In genomic region chr2:65017335-65017734, GRCh38 we compare ENCODE assay signal across 11 cellular contexts. TPM values are rescaled to one million over a fixed set of nuclear protein-coding genes. Genes with fewer than 3 reads are reported as not detected.
DNase-seq lines count a peak whose midpoint lies in the region; ATAC-seq and TF ChIP-seq lines count a peak whose summit lies in the region.
"Had no signal": no experiment of that assay in that cellular context is flagged by ENCODE, and none has a peak within 500 bp of the region (broad histone marks: within the 10 kb centered on the region; RNA-seq: fewer than 3 reads in every experiment).

No MANE protein-coding gene starts in this region.

- H3K9me3 ChIP-seq in adrenal gland (replicated peaks in 1 of 3) (no peaks in the 10 kb centered on the region), transverse colon (no peaks in the 10 kb centered on the region), stomach (no peaks in the 10 kb centered on the region)

- H3K36me3 ChIP-seq in adrenal gland (replicated peaks in 1 of 2) (peaks cover 0 to 70% of the 10 kb centered on the region in 2 donors), transverse colon (peaks cover 0 to 12% (median 0%) of the 10 kb centered on the region in 4 donors), stomach (peaks cover 13 to 82% (median 76%) of the 10 kb centered on the region in 4 donors)

- H3K4me3 ChIP-seq in adrenal gland (no peak overlapping the region), transverse colon (no peak overlapping the region), stomach (no peak overlapping the region)

- H3K27me3 ChIP-seq in adrenal gland (no peaks in the 10 kb centered on the region), transverse colon (no peaks in the 10 kb centered on the region), stomach (no peaks in the 10 kb centered on the region)

- H3K27ac ChIP-seq in adrenal gland (peak overlapping the region in 4 of 5 donors; percentile 2 to 69 (median 58)), transverse colon (peak overlapping the region in 3 of 4 donors; percentile 18 to 35 (median 24)), stomach (peak overlapping the region in 2 of 5 donors; percentile 40 to 59)

- intact Hi-C loops in Right ventricle myocardium superior (cut with DNase I), result no loop called here
- intact Hi-C loops in cardiac septum (cut with DNase I), result no loop called here
- intact Hi-C loops in adrenal gland (cut with DNase I), result no loop called here
- intact Hi-C loops in transverse colon (cut with DNase I; ENCODE audit: low total_unique reads), result no loop called here
- intact Hi-C loops in stomach (cut with DNase I; ENCODE audit: low total_unique reads), result no loop called here

- TF ChIP-seq EP300 in transverse colon (IDR thresholded peaks at IDR 0.05; ENCODE audit: low read depth), result no peak
- no peak for TF ChIP-seq EP300 in stomach (IDR thresholded peaks at IDR 0.05)

- no peak for DNase-seq in Right ventricle myocardium superior
- no peak for DNase-seq in cardiac septum (ENCODE audit: low spot score)
- DNase-seq in adrenal gland, result no peak
- DNase-seq in islet precursor cell, result peak; percentile 64
- peak; percentile 34 for DNase-seq in transverse colon
- no peak for DNase-seq in stimulated activated CD4-positive, alpha-beta T cell treated with anti-CD3 and anti-CD28 coated beads, Interleukin-12 subunit alpha, Interleukin-12 subunit beta, amount 100 ng/mL, for 4 hours
- DNase-seq in stomach, result no peak
- no peak for DNase-seq in DMS153 (lab: John Stamatoyannopoulos, UW)
- DNase-seq: ACHN; activated T-cell treated with anti-CD3 and anti-CD28 coated beads, Interleukin-2, amount 50 U/mL, for 1 hour; NK-92 treated with Interleukin-12 subunit alpha and Interleukin-12 subunit beta, amount 100 ng/mL, for 24 hours had no signal

- H3K4me1 ChIP-seq in adrenal gland (replicated peaks in 1 of 2), result peaks cover 0 to 20% of the 10 kb centered on the region in 2 donors
- H3K4me1 ChIP-seq in transverse colon, result no peaks in the 10 kb centered on the region
- peaks cover 0 to 14% (median 0%) of the 10 kb centered on the region in 4 donors for H3K4me1 ChIP-seq in stomach

- in situ Hi-C loops in transverse colon (cut with MboI; ENCODE audit: low pct_ligation_motif_present in 1 of 4, low pct_unique_long_range_greater_than_20kb in 1 of 4, low sequenced_read_pairs in 3 of 4), result no loop called here

- 57 to 76% (median 66%) methylated on average over 4 of the region's 4 CpGs for WGBS in adrenal gland, 4 donors
- 53 to 59% methylated on average over 4 of the region's 4 CpGs for WGBS in transverse colon (ENCODE audit: low coverage in 1 of 2), 2 donors
- 60 to 67% (median 65%) methylated on average over 4 of the region's 4 CpGs for WGBS in stomach, 5 donors

- TF ChIP-seq POLR2A in adrenal gland (IDR thresholded peaks at IDR 0.05) (no peak), transverse colon (IDR thresholded peaks at IDR 0.05) (no peak), stomach (IDR thresholded peaks at IDR 0.05) (no peak)

- peak; percentile 53 for ATAC-seq in Right ventricle myocardium superior (ENCODE audit: poor library complexity)

- peak in 2 of 6 experiments; percentile 11 to 19 for TF ChIP-seq CTCF in adrenal gland (IDR thresholded peaks at IDR 0.05)
- peak in 4 of 5 experiments; percentile 17 to 40 (median 26) for TF ChIP-seq CTCF in transverse colon (IDR thresholded peaks at IDR 0.05)
- peak in 3 of 7 experiments; percentile 10 to 39 (median 33) for TF ChIP-seq CTCF in stomach (IDR thresholded peaks at IDR 0.05)

RNA-seq across cellular contexts. Expression of gene SLC1A4, which starts 28.1 kb away (rescaled TPM):
- 3.5 TPM for total RNA-seq in Right ventricle myocardium superior
- 22.2 TPM for total RNA-seq in cardiac septum
- total RNA-seq in adrenal gland, result 100 to 1,000 TPM in 2 of 8 donors, 10 to 100 TPM in 6; 40.5 to 124 (median 60.0) TPM
- 100 to 1,000 TPM in 1 of 3 donors, 10 to 100 TPM in 2; 13.0 to 196 (median 15.3) TPM for polyA plus RNA-seq in adrenal gland
- total RNA-seq in transverse colon, result 10 to 100 TPM in 1 of 4 donors, 1 to 10 TPM in 3; 5.9 to 18.7 (median 9.1) TPM
- 10 to 100 TPM in 2 of 5 donors, 1 to 10 TPM in 3; 1.3 to 30.1 (median 8.3) TPM for total RNA-seq in stomach
- 1 to 10 TPM; 2.7 to 6.5 (median 6.2) TPM for polyA plus RNA-seq in stomach

RNA-seq across cellular contexts. Expression of gene CEP68, which starts 38.9 kb away (rescaled TPM):
- total RNA-seq in Right ventricle myocardium superior, result 19.5 TPM
- total RNA-seq in cardiac septum, result 21.6 TPM
- 10 to 100 TPM in 6 of 8 donors, 1 to 10 TPM in 2; 8.0 to 19.3 (median 14.3) TPM for total RNA-seq in adrenal gland
- polyA plus RNA-seq in adrenal gland, result 10 to 100 TPM in 1 of 3 donors, 1 to 10 TPM in 2; 5.6 to 10.9 (median 7.2) TPM
- total RNA-seq in transverse colon, result 10 to 100 TPM; 11.6 to 32.2 (median 15.9) TPM
- 10 to 100 TPM; 13.6 to 39.7 (median 25.8) TPM for total RNA-seq in stomach
- 1 to 10 TPM; 4.8 to 5.4 (median 4.9) TPM for polyA plus RNA-seq in stomach

Comparison
In these comparisons a context has a peak if more than half of its experiments do, and no peak if none do; other contexts are left out.
1. DNase-seq: peak in islet precursor cell (single experiment) and transverse colon (single experiment); none in Right ventricle myocardium superior (single experiment), cardiac septum (single experiment), adrenal gland (0 of 7), stimulated activated CD4-positive, alpha-beta T cell treated with anti-CD3 and anti-CD28 coated beads, Interleukin-12 subunit alpha, Interleukin-12 subunit beta, amount 100 ng/mL, for 4 hours (single experiment), stomach (single experiment) and DMS153 (single experiment).